ENCODE assay signal across 11 cellular contexts in the genomic region with DNA sequence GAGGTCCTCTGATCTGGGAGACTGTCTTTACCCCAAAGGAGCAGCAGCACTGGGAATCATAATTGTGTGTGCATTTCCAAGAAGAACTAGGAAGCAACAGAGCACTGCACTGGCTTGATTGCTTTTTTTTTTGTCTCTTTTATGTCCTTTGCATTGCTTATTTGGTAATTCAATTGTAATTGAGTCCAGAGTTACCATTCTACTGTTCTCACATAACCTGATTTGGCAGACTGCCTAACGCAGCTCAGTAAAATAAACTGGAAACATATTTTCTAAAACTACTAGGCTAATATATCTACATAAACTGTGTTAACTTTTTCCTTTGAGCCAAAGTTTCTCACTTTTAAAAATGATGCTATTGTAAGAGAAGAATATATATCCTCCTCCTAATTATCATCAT.
"Had no signal": no experiment of that assay in that cellular context is flagged by ENCODE, and none has a peak within 500 bp of the region (broad histone marks: within the 10 kb centered on the region; RNA-seq: fewer than 3 reads in every experiment).

No MANE protein-coding gene starts in this region.

- DNase-seq: activated CD4-positive, alpha-beta T cell treated with anti-CD3 and anti-CD28 coated beads, Interleukin-2, amount 10 ng/mL, durations not matched to agents 7 days and 5 days; activated CD8-positive, alpha-beta memory T cell treated with anti-CD3 and anti-CD28 coated beads for 24 hours; activated naive CD8-positive, alpha-beta T cell treated with anti-CD3 and anti-CD28 coated beads for 36 hours; central memory CD4-positive, alpha-beta T cell; mammary epithelial cell; naive thymus-derived CD4-positive, alpha-beta T cell; ovary; right lobe of liver; testis; upper lobe of left lung had no signal

- H3K4me3 ChIP-seq: coronary artery, ovary, right lobe of liver, testis, upper lobe of left lung had no signal

- ATAC-seq: naive thymus-derived CD4-positive, alpha-beta T cell; right lobe of liver had no signal
